In the genomic region with DNA sequence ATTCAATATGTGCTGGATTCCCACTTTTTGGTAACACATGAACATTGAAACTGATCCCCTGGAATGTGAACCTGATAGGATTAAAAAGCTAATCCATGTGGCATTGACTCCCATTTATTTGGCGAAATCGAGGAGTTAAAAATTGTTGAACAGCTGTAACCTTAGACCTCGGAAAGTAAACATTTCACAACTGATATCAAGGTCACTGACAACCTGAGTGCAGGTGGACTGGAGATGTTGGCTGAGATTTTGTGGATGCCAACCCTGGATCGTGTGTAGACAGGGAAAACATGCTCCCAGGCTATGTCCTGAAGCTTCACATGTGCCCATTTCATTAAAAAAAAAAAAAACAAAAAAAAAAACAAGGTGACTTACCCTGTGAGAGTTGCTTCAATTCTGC, we compare ENCODE assay signal across 25 cellular contexts.
"Had no signal": no experiment of that assay in that cellular context is flagged by ENCODE, and none has a peak within 500 bp of the region (broad histone marks: within the 10 kb centered on the region; RNA-seq: fewer than 3 reads in every experiment).

No MANE protein-coding gene starts in this region.

- H3K36me3 Mint-ChIP-seq: activated CD4-positive, alpha-beta memory T cell treated with anti-CD3 and anti-CD28 coated beads for 36 hours had no signal

- H3K9me3 Mint-ChIP-seq: activated CD4-positive, alpha-beta T cell treated with anti-CD3 and anti-CD28 coated beads, Interleukin-2, amount 10 ng/mL, durations not matched to agents 7 days and 5 days; activated T-cell treated with anti-CD3 and anti-CD28 coated beads, Interleukin-2, amount 50 U/mL, for 4 hours had no signal

- H3K27ac ChIP-seq: brain microvascular endothelial cell, cardiac muscle cell had no signal

- DNase-seq: activated CD4-positive, alpha-beta memory T cell treated with anti-CD3 and anti-CD28 coated beads for 36 hours; activated CD4-positive, alpha-beta T cell treated with anti-CD3 and anti-CD28 coated beads, Interleukin-2, amount 10 ng/mL, durations not matched to agents 7 days and 5 days; activated CD4-positive, CD25-positive, alpha-beta regulatory T cell; activated CD8-positive, alpha-beta memory T cell treated with anti-CD3 and anti-CD28 coated beads for 24 hours; activated effector memory CD4-positive, alpha-beta T cell treated with anti-CD3 and anti-CD28 coated beads, Interleukin-2, amount 50 U/mL, for 16 hours; activated naive CD4-positive, alpha-beta T cell treated with Interleukin-2 at 50 U/mL for 16 hours; activated T-cell treated with anti-CD3 and anti-CD28 coated beads, Interleukin-2, amount 50 U/mL, for 4 hours; amygdala; brain microvascular endothelial cell; MG63; MV-4-11; NCI-H1092 treated with DMSO at 0.1 percent for 48 hours; NCI-H1436; NCI-H1694 treated with DMSO at 0.1 percent for 48 hours; NCI-H2029 treated with DMSO at 0.1 percent for 48 hours; NCI-H2227 treated with DMSO at 0.1 percent for 48 hours; NCI-H446 treated with DMSO at 0.1 percent for 48 hours; NCI-H524 treated with DMSO at 0.1 percent for 48 hours; NCI-H748 treated with DMSO at 0.1 percent for 48 hours; SIG-M5; T-helper 17 cell; T-helper 9 cell had no signal

- FAIRE-seq: astrocyte had no signal

- H3K36me3 ChIP-seq: brain microvascular endothelial cell, cardiac muscle cell, MG63 had no signal

- H3K4me1 Mint-ChIP-seq: T-helper 17 cell had no signal

- H3K27ac Mint-ChIP-seq: activated CD4-positive, alpha-beta memory T cell treated with anti-CD3 and anti-CD28 coated beads for 36 hours; activated CD4-positive, alpha-beta T cell treated with anti-CD3 and anti-CD28 coated beads, Interleukin-2, amount 10 ng/mL, durations not matched to agents 7 days and 5 days; activated naive CD8-positive, alpha-beta T cell; T-helper 17 cell had no signal

- H3K27me3 Mint-ChIP-seq: activated CD4-positive, alpha-beta T cell treated with anti-CD3 and anti-CD28 coated beads, Interleukin-2, amount 10 ng/mL, durations not matched to agents 7 days and 5 days; activated naive CD8-positive, alpha-beta T cell had no signal

- H3K4me3 Mint-ChIP-seq: activated CD4-positive, alpha-beta memory T cell treated with anti-CD3 and anti-CD28 coated beads for 36 hours; activated CD4-positive, alpha-beta T cell treated with anti-CD3 and anti-CD28 coated beads, Interleukin-2, amount 10 ng/mL, durations not matched to agents 7 days and 5 days; activated naive CD8-positive, alpha-beta T cell; activated T-cell treated with anti-CD3 and anti-CD28 coated beads, Interleukin-2, amount 50 U/mL, for 4 hours; T-helper 17 cell had no signal

- ATAC-seq: activated T-cell treated with anti-CD3 and anti-CD28 coated beads, Interleukin-2, amount 50 U/mL, for 4 hours; T-helper 17 cell had no signal

- H3K27me3 ChIP-seq: brain microvascular endothelial cell, cardiac muscle cell, MG63 had no signal

- H3K4me3 ChIP-seq: cardiac muscle cell, MG63 had no signal
